In the genomic region with DNA sequence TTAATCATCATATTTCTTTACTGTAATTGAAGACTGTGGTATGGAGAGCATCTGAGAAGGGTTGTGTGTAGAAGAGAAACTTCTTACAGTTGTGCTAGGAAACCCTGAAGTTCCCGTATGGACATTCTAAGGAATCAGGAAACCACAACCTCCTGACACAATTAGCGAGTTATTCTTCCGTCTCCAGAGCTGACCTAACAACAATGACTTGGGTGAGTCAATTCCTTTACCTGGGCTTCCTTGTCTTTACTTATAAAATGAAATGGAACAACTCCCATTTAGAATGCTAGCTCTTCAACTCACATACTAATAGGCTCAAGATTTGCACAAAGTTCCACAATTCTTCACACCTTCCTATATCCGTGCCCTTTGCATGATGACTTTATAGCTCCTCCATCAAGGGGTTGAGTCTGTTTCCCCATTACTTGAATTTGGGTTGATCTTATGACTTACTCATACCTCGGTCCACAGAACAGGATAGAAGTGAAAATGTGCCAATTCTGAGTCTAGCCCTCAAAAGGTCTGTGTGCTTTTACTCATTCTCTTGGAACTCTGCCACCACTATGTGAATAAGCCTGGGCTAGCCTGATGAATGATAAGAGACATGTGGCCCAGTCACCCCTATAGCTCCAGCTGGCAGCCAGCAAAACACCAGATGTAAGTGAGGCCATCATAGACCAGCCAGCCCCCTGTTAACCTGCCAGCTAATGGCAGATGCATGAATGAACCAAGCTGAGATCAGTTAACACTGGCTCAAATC, we compare ENCODE assay signal across 12 cellular contexts.
DNase-seq lines count a peak whose midpoint lies in the region; ATAC-seq and TF ChIP-seq lines count a peak whose summit lies in the region.
"Had no signal": no experiment of that assay in that cellular context is flagged by ENCODE, and none has a peak within 500 bp of the region (broad histone marks: within the 10 kb centered on the region; RNA-seq: fewer than 3 reads in every experiment).

No MANE protein-coding gene starts in this region.

- ATAC-seq in activated CD8-positive, alpha-beta T cell treated with anti-CD3 and anti-CD28 coated beads, Interleukin-2, amount 10 ng/mL, durations not matched to agents 7 days and 5 days, result no peak
- ATAC-seq: activated T-cell treated with anti-CD3 and anti-CD28 coated beads, Interleukin-2, amount 50 U/mL, for 4 hours had no signal

- no peaks in the 10 kb centered on the region for H3K27me3 ChIP-seq in suprapubic skin
- H3K27me3 ChIP-seq: upper lobe of left lung had no signal

- DNase-seq in HFFc6 (peak; percentile 7), NCI-H69 (lab: John Stamatoyannopoulos, UW) (peak; percentile 97), choroid plexus epithelial cell (ENCODE audit: low read depth) (peak; percentile 76), renal cortical epithelial cell (ENCODE audit: low read depth) (peak; percentile 95), suprapubic skin (ENCODE audit: low spot score in 2 of 2) (no peak), activated gamma-delta T cell (lab: John Stamatoyannopoulos, UW) (no peak), putamen (ENCODE audit: low spot score) (no peak)
- no peak for DNase-seq in activated CD8-positive, alpha-beta T cell treated with anti-CD3 and anti-CD28 coated beads, Interleukin-2, amount 10 ng/mL, durations not matched to agents 7 days and 5 days
- DNase-seq: activated T-cell treated with anti-CD3 and anti-CD28 coated beads, Interleukin-2, amount 50 U/mL, for 4 hours; effector memory CD4-positive, alpha-beta T cell; stimulated activated CD4-positive, alpha-beta T cell treated with anti-CD3 and anti-CD28 coated beads, Interleukin-2, amount 100 ng/mL, for 24 hours; upper lobe of left lung had no signal

- 68% methylated on average over 5 of the region's 5 CpGs for WGBS in suprapubic skin

- no peaks in the 10 kb centered on the region for H3K36me3 Mint-ChIP-seq in HFFc6 (ENCODE audit: low read depth)
- H3K36me3 Mint-ChIP-seq in activated CD8-positive, alpha-beta T cell treated with anti-CD3 and anti-CD28 coated beads, Interleukin-2, amount 10 ng/mL, durations not matched to agents 7 days and 5 days (ENCODE audit: low read depth), result no peaks in the 10 kb centered on the region

- H3K36me3 ChIP-seq in suprapubic skin, result no peaks in the 10 kb centered on the region
- H3K36me3 ChIP-seq: upper lobe of left lung had no signal

- TF ChIP-seq EP300 in suprapubic skin (IDR thresholded peaks at IDR 0.05), result no peak

- CTCF ChIA-PET in activated CD8-positive, alpha-beta T cell treated with anti-CD3 and anti-CD28 coated beads, Interleukin-2, amount 10 ng/mL, durations not matched to agents 7 days and 5 days (lab: Charles Lee), result no interaction called here

- TF ChIP-seq CTCF in HFFc6 (IDR thresholded peaks at IDR 0.05) (no peak), choroid plexus epithelial cell (conservative IDR thresholded peaks at IDR 0.05; ENCODE audit: low read depth, low read length) (no peak), suprapubic skin (IDR thresholded peaks at IDR 0.05) (no peak)

- peaks cover 5% of the 10 kb centered on the region for H3K9me3 ChIP-seq in suprapubic skin
- H3K9me3 ChIP-seq: upper lobe of left lung had no signal

- H3K4me3 ChIP-seq in choroid plexus epithelial cell (ENCODE audit: low read depth, low read length) (no peak overlapping the region), suprapubic skin (no peak overlapping the region)
- H3K4me3 ChIP-seq: upper lobe of left lung had no signal

- peaks cover 8% of the 10 kb centered on the region for H3K9me3 Mint-ChIP-seq in HFFc6
- peaks cover 4% of the 10 kb centered on the region for H3K9me3 Mint-ChIP-seq in activated CD8-positive, alpha-beta T cell treated with anti-CD3 and anti-CD28 coated beads, Interleukin-2, amount 10 ng/mL, durations not matched to agents 7 days and 5 days (ENCODE audit: insufficient read depth)

- H3K27ac ChIP-seq in suprapubic skin, result no peak overlapping the region
- H3K27ac ChIP-seq: upper lobe of left lung had no signal

- H3K27me3 Mint-ChIP-seq in HFFc6 (ENCODE audit: insufficient read depth), result no peaks in the 10 kb centered on the region; the same call in 1 of the 2 replicates
- no peaks in the 10 kb centered on the region for H3K27me3 Mint-ChIP-seq in activated CD8-positive, alpha-beta T cell treated with anti-CD3 and anti-CD28 coated beads, Interleukin-2, amount 10 ng/mL, durations not matched to agents 7 days and 5 days (ENCODE audit: low read depth)

- POLR2A ChIA-PET in activated CD8-positive, alpha-beta T cell treated with anti-CD3 and anti-CD28 coated beads, Interleukin-2, amount 10 ng/mL, durations not matched to agents 7 days and 5 days (lab: Charles Lee), result interaction anchor here (0.6 kb wide), 1 partner anchor 87 kb away, joined by 3 read pairs; no protein-coding TSS in a partner anchor

- no peak overlapping the region for H3K27ac Mint-ChIP-seq in HFFc6
- no peak overlapping the region for H3K27ac Mint-ChIP-seq in activated CD8-positive, alpha-beta T cell treated with anti-CD3 and anti-CD28 coated beads, Interleukin-2, amount 10 ng/mL, durations not matched to agents 7 days and 5 days

- no peak for TF ChIP-seq POLR2A in suprapubic skin (IDR thresholded peaks at IDR 0.05)

- no peaks in the 10 kb centered on the region for H3K4me1 Mint-ChIP-seq in HFFc6 (ENCODE audit: low read depth)
- H3K4me1 Mint-ChIP-seq in activated CD8-positive, alpha-beta T cell treated with anti-CD3 and anti-CD28 coated beads, Interleukin-2, amount 10 ng/mL, durations not matched to agents 7 days and 5 days (ENCODE audit: low read depth), result no peaks in the 10 kb centered on the region

- H3K4me3 Mint-ChIP-seq in HFFc6, result no peak overlapping the region
- no peak overlapping the region for H3K4me3 Mint-ChIP-seq in activated CD8-positive, alpha-beta T cell treated with anti-CD3 and anti-CD28 coated beads, Interleukin-2, amount 10 ng/mL, durations not matched to agents 7 days and 5 days
- H3K4me3 Mint-ChIP-seq: activated T-cell treated with anti-CD3 and anti-CD28 coated beads, Interleukin-2, amount 50 U/mL, for 4 hours had no signal

- no peaks in the 10 kb centered on the region for H3K4me1 ChIP-seq in suprapubic skin
- H3K4me1 ChIP-seq: upper lobe of left lung had no signal

Comparison
In these comparisons a context has a peak if more than half of its experiments do, and no peak if none do; other contexts are left out.
1. DNase-seq: peak in HFFc6 (single experiment), NCI-H69 (single experiment), choroid plexus epithelial cell (single experiment) and renal cortical epithelial cell (single experiment); none in suprapubic skin (0 of 2), activated gamma-delta T cell (single experiment), putamen (single experiment) and activated CD8-positive, alpha-beta T cell treated with anti-CD3 and anti-CD28 coated beads, Interleukin-2, amount 10 ng/mL, durations not matched to agents 7 days and 5 days (single experiment).